7 cellular contexts compared by ENCODE assay signal in genomic region chr1:2548068-2548589, GRCh38. TPM values are rescaled to one million over a fixed set of nuclear protein-coding genes. Genes with fewer than 3 reads are reported as not detected.
DNase-seq lines count a peak whose midpoint lies in the region; ATAC-seq and TF ChIP-seq lines count a peak whose summit lies in the region.

No MANE protein-coding gene starts in this region.

- peak overlapping the region; percentile 85 for H3K9ac ChIP-seq in mucosa of stomach (ENCODE audit: low read length)

- no peaks in the 10 kb centered on the region for H3K36me3 ChIP-seq in mucosa of stomach (ENCODE audit: control insufficient read depth, insufficient read depth, low read length)

- H3K9me3 ChIP-seq in mucosa of stomach (ENCODE audit: control insufficient read depth, low read length) = no peaks in the 10 kb centered on the region

- H3K27me3 ChIP-seq in mucosa of stomach (ENCODE audit: control insufficient read depth, insufficient read depth, low read length) = no peaks in the 10 kb centered on the region

- H3K4me3 ChIP-seq in GM12875 (ENCODE audit: low read depth, low read length) (peak overlapping the region; percentile 91), epithelial cell of proximal tubule (ENCODE audit: low read depth, low read length) (peak overlapping the region; percentile 37), mucosa of stomach (ENCODE audit: low read length) (no peak overlapping the region)

- ATAC-seq in HG03354 (IDR thresholded peaks at IDR 0.05; ENCODE audit: poor library complexity, severe bottlenecking, unreplicated experiment) = peak; percentile 24

- H3K4me1 ChIP-seq in mucosa of stomach (ENCODE audit: control insufficient read depth, insufficient read depth, low read length) = peaks cover 63% of the 10 kb centered on the region

- TF ChIP-seq CTCF in GM12875 (IDR thresholded peaks at IDR 0.05; ENCODE audit: borderline replicate concordance, insufficient read depth, low read depth, low read length) (peak; percentile 89), epithelial cell of proximal tubule (conservative IDR thresholded peaks at IDR 0.05; ENCODE audit: low read depth, low read length) (peak; percentile 92)

- peak; percentile 55 for DNase-seq in NOMO-1 treated with dmso at 0.1 percent for 144 hours (lab: John Stamatoyannopoulos, UW; ENCODE audit: unreplicated experiment)
- peak; percentile 85 for DNase-seq in activated T-cell treated with anti-CD3 and anti-CD28 coated beads, Interleukin-2, amount 50 U/mL, for 1 hour
- DNase-seq in epithelial cell of proximal tubule (ENCODE audit: low read depth) = no peak
- peak; percentile 71 to 75 for DNase-seq in stimulated activated CD8-positive, alpha-beta memory T cell treated with anti-CD3 and anti-CD28 coated beads, Interleukin-7, amount 100 ng/mL, for 4 hours (ENCODE audit: low read depth in 2 of 2)

RNA-seq across cellular contexts. Expression of gene TNFRSF14, which starts 8.0 kb away (rescaled TPM):
- total RNA-seq in epithelial cell of proximal tubule = 2.7 and 5.8 TPM in 2 replicates

RNA-seq across cellular contexts. Expression of gene HES5, which starts 18.1 kb away (rescaled TPM):
- total RNA-seq in epithelial cell of proximal tubule = 0.14 TPM in 1 of 2 replicates, not detected in the other

RNA-seq across cellular contexts. Expression of gene PANK4, which starts 21.7 kb away (rescaled TPM):
- 29.8 and 36.0 TPM in 2 replicates for total RNA-seq in epithelial cell of proximal tubule

RNA-seq across cellular contexts. Expression of gene PRXL2B, which starts 38.4 kb away (rescaled TPM):
- total RNA-seq in epithelial cell of proximal tubule = 35.4 and 72.2 TPM in 2 replicates
